ENCODE assay signal across 8 cellular contexts in the genomic region with DNA sequence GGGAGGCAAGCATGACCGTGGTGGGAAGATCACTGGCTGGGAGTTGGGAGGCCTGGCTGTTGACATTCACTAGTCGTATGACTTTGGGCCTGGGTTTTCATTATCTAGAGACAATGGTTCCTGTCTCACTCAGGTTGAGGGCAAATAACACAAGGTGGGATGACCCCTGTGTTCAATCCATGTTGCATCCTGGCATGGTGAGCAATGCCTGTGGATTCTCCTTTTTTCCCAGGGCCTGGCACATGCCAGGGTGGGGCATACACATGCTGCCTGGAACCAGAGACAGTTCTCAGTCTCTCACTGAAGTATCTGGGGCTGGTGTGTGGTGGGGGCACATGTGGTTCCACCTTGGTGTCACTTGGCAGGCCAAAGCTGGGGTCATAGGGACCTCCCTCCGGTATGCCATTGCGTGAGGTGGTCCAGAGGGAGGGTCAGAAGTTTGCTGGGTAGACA. TPM values are rescaled to one million over a fixed set of nuclear protein-coding genes. Genes with fewer than 3 reads are reported as not detected.
A peak's percentile ranks its signal among the peaks of the same experiment; 100 is the strongest.
DNase-seq lines count a peak whose midpoint lies in the region; ATAC-seq and TF ChIP-seq lines count a peak whose summit lies in the region.

No MANE protein-coding gene starts in this region.

- TF ChIP-seq CTCF in heart right ventricle (IDR thresholded peaks at IDR 0.05) = no peak

- 31 to 38% methylated on average over 4 of the region's 4 CpGs for WGBS in heart right ventricle, 2 donors
- WGBS in urinary bladder = 40% methylated on average over 4 of the region's 4 CpGs

- H3K27me3 ChIP-seq in heart right ventricle = no peaks in the 10 kb centered on the region

- H3K4me3 ChIP-seq in heart right ventricle = peak overlapping the region in 6 of 10 donors; percentile 28 to 48 (median 40)
- no peak overlapping the region for H3K4me3 ChIP-seq in urinary bladder (ENCODE audit: low read depth, low read length)

- H3K36me3 ChIP-seq in heart right ventricle = no peaks in the 10 kb centered on the region
- no peaks in the 10 kb centered on the region for H3K36me3 ChIP-seq in urinary bladder (ENCODE audit: insufficient read depth)

- no peaks in the 10 kb centered on the region for H3K9me3 ChIP-seq in heart right ventricle

- intact Hi-C loops in heart right ventricle (cut with DNase I) (loop anchor here in 2 of 10 donors (10.0 kb wide), 1 partner anchor 47 kb away; no protein-coding TSS in a partner anchor), Right ventricle myocardium superior (cut with DNase I) (loop anchor here (5.0 kb wide), 1 partner anchor 34 kb away; the partner anchor contains the start of gene NR1D1)

- H3K27ac ChIP-seq in heart right ventricle (peak overlapping the region; percentile 34 to 99 (median 90)), urinary bladder (ENCODE audit: low read depth) (peak overlapping the region; percentile 85)

- ATAC-seq in heart right ventricle = no peak
- ATAC-seq in Right ventricle myocardium superior (ENCODE audit: poor library complexity) = no peak

- DNase-seq in heart right ventricle (peak in 1 of 2 donors; percentile 11), Right ventricle myocardium superior (no peak), cerebellar cortex (ENCODE audit: low spot score) (peak; percentile 63), myocyte (ENCODE audit: low read depth) (peak; percentile 78), AG08396 (ENCODE audit: low spot score) (no peak), SK-N-DZ (ENCODE audit: low spot score) (no peak), NCI-H2107 (lab: John Stamatoyannopoulos, UW) (no peak)

- H3K4me1 ChIP-seq in heart right ventricle (peaks cover 65 to 96% (median 91%) of the 10 kb centered on the region in 9 donors), urinary bladder (ENCODE audit: insufficient read depth) (peaks cover 4% of the 10 kb centered on the region)

RNA-seq across cellular contexts. Expression of gene THRA, which starts 5.4 kb away (rescaled TPM):
- total RNA-seq in heart right ventricle (100 to 1,000 TPM in 1 of 10 donors, 10 to 100 TPM in 9; 59.8 to 102 (median 69.7) TPM), Right ventricle myocardium superior (80.0 TPM), myocyte (52.5 and 61.1 TPM in 2 replicates), urinary bladder (35.5 TPM)
- polyA plus RNA-seq in heart right ventricle (10 to 100 TPM; 29.8 to 44.2 TPM), urinary bladder (76.3 TPM)
- 38.9 TPM for polyA plus RNA-seq in myocyte (2012)
- 20.7 and 29.0 TPM in 2 replicates for polyA plus RNA-seq in SK-N-DZ (2014; cell fraction: cytosol; rRNA removed)
- polyA plus RNA-seq in SK-N-DZ (2014; cell fraction: nucleus; rRNA removed) = 11.1 and 12.1 TPM in 2 replicates

RNA-seq across cellular contexts. Expression of gene MED24, which starts 13.9 kb away (rescaled TPM):
- 10 to 100 TPM; 46.7 to 63.2 (median 58.4) TPM for total RNA-seq in heart right ventricle
- 10 to 100 TPM; 47.2 to 75.6 TPM for polyA plus RNA-seq in heart right ventricle
- total RNA-seq in Right ventricle myocardium superior = 54.0 TPM
- total RNA-seq in myocyte = 88.7 and 90.0 TPM in 2 replicates
- 61.5 TPM for polyA plus RNA-seq in myocyte (2012)
- total RNA-seq in urinary bladder = 45.8 TPM
- 52.4 TPM for polyA plus RNA-seq in urinary bladder
- 71.8 and 93.7 TPM in 2 replicates for polyA plus RNA-seq in SK-N-DZ (2014; cell fraction: cytosol; rRNA removed)
- 133 and 217 TPM in 2 replicates for polyA plus RNA-seq in SK-N-DZ (2014; cell fraction: nucleus; rRNA removed)

RNA-seq across cellular contexts. Expression of gene NR1D1, which starts 32.2 kb away (rescaled TPM):
- total RNA-seq in heart right ventricle (10 to 100 TPM in 7 of 10 donors, 1 to 10 TPM in 3; 5.5 to 41.3 (median 29.9) TPM), Right ventricle myocardium superior (21.1 TPM), myocyte (9.5 and 10.8 TPM in 2 replicates), urinary bladder (2.0 TPM)
- polyA plus RNA-seq in heart right ventricle (10 to 100 TPM in 1 of 2 donors, 1 to 10 TPM in 1; 7.1 to 24.4 TPM), urinary bladder (18.1 TPM)
- 12.4 TPM for polyA plus RNA-seq in myocyte (2012)
- 2.2 and 2.4 TPM in 2 replicates for polyA plus RNA-seq in SK-N-DZ (2014; cell fraction: cytosol; rRNA removed)
- polyA plus RNA-seq in SK-N-DZ (2014; cell fraction: nucleus; rRNA removed) = 1.3 and 1.4 TPM in 2 replicates

RNA-seq across cellular contexts. Expression of gene CSF3, which starts 52.9 kb away (rescaled TPM):
- total RNA-seq in heart right ventricle (1 to 10 TPM in 2 of 10 donors, under 1 TPM in 1, not detected in 7; 0.81 to 4.2 (median 1.6) TPM), Right ventricle myocardium superior (not detected), myocyte (0.10 and 0.11 TPM in 2 replicates), urinary bladder (not detected)
- polyA plus RNA-seq in heart right ventricle (under 1 TPM; 0.29 to 0.32 TPM), urinary bladder (2.3 TPM)
- not detected for polyA plus RNA-seq in myocyte (2012)
- polyA plus RNA-seq in SK-N-DZ (2014; cell fraction: cytosol; rRNA removed) = 0.32 and 0.63 TPM in 2 replicates
- polyA plus RNA-seq in SK-N-DZ (2014; cell fraction: nucleus; rRNA removed) = 0.27 and 0.50 TPM in 2 replicates

RNA-seq across cellular contexts. Expression of gene MSL1, which starts 53.6 kb away (rescaled TPM):
- total RNA-seq in heart right ventricle (10 to 100 TPM; 26.3 to 57.4 (median 37.7) TPM), Right ventricle myocardium superior (46.8 TPM), myocyte (104 and 111 TPM in 2 replicates), urinary bladder (81.3 TPM)
- polyA plus RNA-seq in heart right ventricle (10 to 100 TPM; 45.5 to 65.0 TPM), urinary bladder (70.9 TPM)
- 60.2 TPM for polyA plus RNA-seq in myocyte (2012)
- 56.4 and 63.1 TPM in 2 replicates for polyA plus RNA-seq in SK-N-DZ (2014; cell fraction: cytosol; rRNA removed)
- 122 and 188 TPM in 2 replicates for polyA plus RNA-seq in SK-N-DZ (2014; cell fraction: nucleus; rRNA removed)

Comparison
In these comparisons a context has a peak if more than half of its experiments do, and no peak if none do; other contexts are left out.
1. DNase-seq: peak in cerebellar cortex (single experiment) and myocyte (single experiment); none in Right ventricle myocardium superior (single experiment), AG08396 (single experiment), SK-N-DZ (single experiment) and NCI-H2107 (single experiment).